ENCODE assay signal across 8 cellular contexts in the genomic region with DNA sequence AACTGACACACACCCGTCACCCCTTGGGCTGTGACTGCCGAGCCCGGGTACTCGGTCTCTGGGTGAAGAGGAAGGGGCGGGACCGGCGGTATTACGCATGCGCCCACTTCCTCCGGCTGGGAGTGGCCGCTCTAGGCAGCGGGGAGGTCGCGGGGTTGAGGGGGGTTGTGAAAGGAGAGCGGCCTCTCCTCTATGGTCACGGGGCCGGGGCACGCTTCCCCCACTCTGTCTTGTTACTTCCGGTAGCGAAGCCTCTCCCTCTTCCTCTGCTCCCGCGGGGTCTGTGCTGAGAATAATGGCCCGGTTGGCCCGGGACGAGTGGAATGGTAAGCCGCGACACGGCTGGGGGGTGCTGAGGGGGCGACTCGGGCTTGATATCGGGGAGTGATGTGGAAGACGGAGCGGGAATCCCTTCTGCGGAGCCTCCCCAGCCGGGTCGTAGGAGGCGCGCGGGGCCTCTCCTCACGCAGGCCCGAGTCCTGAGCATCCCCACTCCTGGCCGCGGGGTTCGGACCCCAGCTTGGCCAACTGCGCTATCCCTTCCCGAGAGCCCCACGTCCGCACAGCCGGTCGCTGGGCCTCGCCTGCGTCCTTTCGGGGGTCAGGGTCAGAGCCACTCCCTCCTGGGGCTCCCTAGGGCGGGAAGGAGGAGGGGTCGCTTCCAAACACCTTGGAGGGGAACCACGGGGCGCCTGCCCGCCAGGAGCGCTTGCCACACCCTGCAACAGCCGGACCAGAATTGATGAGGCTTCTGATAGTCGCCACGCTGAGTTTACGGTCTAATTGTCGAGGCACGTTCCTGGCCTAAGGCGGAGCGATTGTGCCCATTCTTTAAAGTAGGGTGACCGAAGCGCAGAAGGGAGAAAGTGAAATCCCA. TPM values are rescaled to one million over a fixed set of nuclear protein-coding genes. Genes with fewer than 3 reads are reported as not detected.
A peak's percentile ranks its signal among the peaks of the same experiment; 100 is the strongest.
DNase-seq lines count a peak whose midpoint lies in the region; ATAC-seq and TF ChIP-seq lines count a peak whose summit lies in the region.

TSS of gene BFAR (plus strand) at position 259 of the 877 bp plus-strand sequence. CDS start 11,396 bp downstream, outside the sequence.

- peaks cover 16% of the 10 kb centered on the region for H3K36me3 Mint-ChIP-seq in activated CD4-positive, alpha-beta T cell treated with anti-CD3 and anti-CD28 coated beads, Interleukin-2, amount 10 ng/mL, durations not matched to agents 24 days and 14 days (ENCODE audit: low read depth)

- H3K27ac ChIP-seq in coronary artery: peak within 1 kb of the TSS; percentile 91 to 94

- intact Hi-C loops in activated CD4-positive, alpha-beta T cell treated with anti-CD3 and anti-CD28 coated beads, Interleukin-2, amount 10 ng/mL, durations not matched to agents 24 days and 14 days (cut with micrococcal nuclease): loop anchor here (5.0 kb wide), 2 partner anchors 711 to 1009 kb away; partner anchors contain the start of genes ERCC4 and MARF1
- intact Hi-C loops in left colon (cut with DNase I, micrococcal nuclease): no loop called here

- DNase-seq in BJ (ENCODE audit: low read depth): peak; percentile 77
- DNase-seq in NCI-H526 treated with DMSO at 0.1 percent for 48 hours (lab: John Stamatoyannopoulos, UW): peak; percentile 94
- DNase-seq in activated CD4-positive, alpha-beta T cell treated with anti-CD3 and anti-CD28 coated beads, Interleukin-2, amount 10 ng/mL, durations not matched to agents 24 days and 14 days: peak; percentile 100
- DNase-seq in coronary artery (ENCODE audit: low spot score): peak; percentile 99
- peak; percentile 99 for DNase-seq in left colon
- peak; percentile 99 for DNase-seq in stimulated activated CD4-positive, alpha-beta T cell treated with anti-CD3 and anti-CD28 coated beads, Interleukin-1b, Interleukin-23, amount 100 ng/mL, for 48 hours

- H3K27me3 Mint-ChIP-seq in activated CD4-positive, alpha-beta T cell treated with anti-CD3 and anti-CD28 coated beads, Interleukin-2, amount 10 ng/mL, durations not matched to agents 24 days and 14 days: no peaks in the 10 kb centered on the region

- H3K36me3 ChIP-seq in BJ (ENCODE audit: control insufficient read depth, insufficient read depth, low read length): no peaks in the 10 kb centered on the region; the same call in 1 of the 2 replicates

- H3K4me1 Mint-ChIP-seq in activated CD4-positive, alpha-beta T cell treated with anti-CD3 and anti-CD28 coated beads, Interleukin-2, amount 10 ng/mL, durations not matched to agents 24 days and 14 days: peaks cover 46% of the 10 kb centered on the region

- peaks cover 3% of the 10 kb centered on the region for H3K9me3 Mint-ChIP-seq in activated CD4-positive, alpha-beta T cell treated with anti-CD3 and anti-CD28 coated beads, Interleukin-2, amount 10 ng/mL, durations not matched to agents 24 days and 14 days

- peak within 1 kb of the TSS; percentile 100 for H3K4me3 Mint-ChIP-seq in activated CD4-positive, alpha-beta T cell treated with anti-CD3 and anti-CD28 coated beads, Interleukin-2, amount 10 ng/mL, durations not matched to agents 24 days and 14 days

- CTCF ChIA-PET in BJ (lab: Yijun Ruan, JAX): no interaction called here

- peak within 1 kb of the TSS; percentile 100 for H3K27ac Mint-ChIP-seq in activated CD4-positive, alpha-beta T cell treated with anti-CD3 and anti-CD28 coated beads, Interleukin-2, amount 10 ng/mL, durations not matched to agents 24 days and 14 days

- H3K27me3 ChIP-seq in BJ (ENCODE audit: control insufficient read depth, insufficient read depth, low read length): no peaks in the 10 kb centered on the region

- no peak for TF ChIP-seq CTCF in BJ (IDR thresholded peaks at IDR 0.05; ENCODE audit: insufficient read depth, low read depth, low read length)
- TF ChIP-seq CTCF in coronary artery (IDR thresholded peaks at IDR 0.05): no peak

- ATAC-seq in GM19324 (IDR thresholded peaks at IDR 0.05; ENCODE audit: low FRiP score, unreplicated experiment): peak; percentile 78
- ATAC-seq in HG03469 (IDR thresholded peaks at IDR 0.05; ENCODE audit: unreplicated experiment): peak; percentile 53
- ATAC-seq in left colon: peak; percentile 71

- H3K4me3 ChIP-seq in BJ (ENCODE audit: low read depth, low read length) (peak within 1 kb of the TSS; percentile 81), coronary artery (peak within 1 kb of the TSS; percentile 76)

- POLR2A ChIA-PET in BJ (lab: Charles Lee): interaction anchor here (0.5 to 0.6 kb wide), 2 partner anchors 39 to 378 kb away, joined by 3 to 4 read pairs; no protein-coding TSS in a partner anchor

RNA-seq across cellular contexts. Expression of gene BFAR, which starts in this region (rescaled TPM):
- 77.1 and 93.5 TPM in 2 replicates for polyA plus RNA-seq in BJ (2011; rRNA removed)
- polyA minus RNA-seq in BJ (2011; rRNA and poly(A)+ RNA removed): 39.0 and 55.3 TPM in 2 replicates
- 59.3 and 63.4 TPM in 2 replicates for total RNA-seq in activated CD4-positive, alpha-beta T cell treated with anti-CD3 and anti-CD28 coated beads, Interleukin-2, amount 10 ng/mL, durations not matched to agents 24 days and 14 days
- 10 to 100 TPM; 64.8 to 65.9 TPM for total RNA-seq in left colon

Comparison
In these comparisons a context has a peak if more than half of its experiments do, and no peak if none do; other contexts are left out.
1. Peak in every context shown above with its lines: DNase-seq, ATAC-seq, H3K4me3 ChIP-seq and H3K27ac ChIP-seq.